26 cellular contexts compared by ENCODE assay signal in the genomic region with DNA sequence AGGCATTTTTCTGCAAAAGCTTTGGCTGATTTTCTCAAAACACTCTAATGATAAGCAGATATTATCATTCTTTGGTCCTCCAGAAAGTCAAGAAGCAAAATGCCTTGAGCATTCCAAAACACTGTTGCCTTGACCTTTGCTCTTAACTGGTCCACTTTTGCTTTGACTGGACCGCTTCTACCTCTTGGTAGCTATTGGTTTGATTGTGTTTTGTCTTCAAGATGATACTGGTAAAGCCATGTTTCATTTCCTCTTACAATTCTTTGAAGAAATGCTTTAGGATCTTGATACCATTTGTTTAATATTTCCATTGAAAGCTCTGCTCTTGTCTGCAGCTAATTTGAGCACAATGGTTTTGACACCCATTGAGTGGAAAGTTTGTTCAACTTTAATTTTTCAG. TPM values are rescaled to one million over a fixed set of nuclear protein-coding genes. Genes with fewer than 3 reads are reported as not detected.
DNase-seq lines count a peak whose midpoint lies in the region; ATAC-seq, FAIRE-seq and TF ChIP-seq lines count a peak whose summit lies in the region.
"Had no signal": no experiment of that assay in that cellular context is flagged by ENCODE, and none has a peak within 500 bp of the region (broad histone marks: within the 10 kb centered on the region; RNA-seq: fewer than 3 reads in every experiment).

No MANE protein-coding gene starts in this region.

- TF ChIP-seq POLR2A in GM12891 (IDR thresholded peaks at IDR 0.05; ENCODE audit: low read depth, low read length) (no peak), GM12878 (IDR thresholded peaks at IDR 0.05; ENCODE audit: low read depth, low read length) (no peak), testis (IDR thresholded peaks at IDR 0.05) (no peak)

- SMC1A ChIA-PET in GM12878 (lab: Charles Lee; ENCODE audit: uncharacterized antibody, unreplicated experiment), result interaction anchor here (0.7 to 2.6 kb wide), 7 partner anchors 10 to 155 kb away, joined by 3 to 11 read pairs (median 4); partner anchors contain the start of gene SMAP1

- TF ChIP-seq CTCF in GM12878 (IDR thresholded peaks at IDR 0.05 in 2 of 3, conservative IDR thresholded peaks at IDR 0.05 in 1 of 3; ENCODE audit: control insufficient read depth in 2 of 3, extremely low read depth in 1 of 3, insufficient read depth in 1 of 3, low read depth in 3 of 3, low read length in 3 of 3) (no peak), testis (IDR thresholded peaks at IDR 0.05) (no peak), glutamatergic neuron (IDR thresholded peaks at IDR 0.05; ENCODE audit: partially characterized antibody, unreplicated experiment) (no peak)

- H3K4me3 ChIP-seq in GM12878, result no peak overlapping the region
- no peak overlapping the region for H3K4me3 ChIP-seq in testis
- H3K4me3 ChIP-seq: PC-9, SJSA1 had no signal

- no peak overlapping the region for H2AFZ ChIP-seq in GM12878 (ENCODE audit: control insufficient read depth, low read depth, low read length)
- H2AFZ ChIP-seq: PC-9 had no signal

- H3K27me3 ChIP-seq in GM12878 (replicated peaks in 1 of 2; ENCODE audit: control insufficient read depth in 2 of 2, insufficient read depth in 2 of 2, low read length in 1 of 2) (no peaks in the 10 kb centered on the region), testis (no peaks in the 10 kb centered on the region)
- H3K27me3 ChIP-seq: SJSA1 had no signal

- H3K4me2 ChIP-seq in GM12878 (ENCODE audit: control insufficient read depth, insufficient read depth), result no peak overlapping the region
- H3K4me2 ChIP-seq: PC-9 had no signal

- no peaks in the 10 kb centered on the region for H4K20me1 ChIP-seq in GM12878 (ENCODE audit: control insufficient read depth, insufficient read depth)

- TF ChIP-seq EP300 in GM12878 (IDR thresholded peaks at IDR 0.05; ENCODE audit: borderline replicate concordance in 1 of 2, control insufficient read depth in 1 of 2, low read depth in 2 of 2, low read length in 2 of 2), result peak in 1 of 2 experiments; percentile 48; a peak in 1 of 4 replicates

- H3K9me3 ChIP-seq in GM12878 (replicated peaks; ENCODE audit: control insufficient read depth, insufficient read depth, low read length) (no peaks in the 10 kb centered on the region), testis (no peaks in the 10 kb centered on the region)
- H3K9me3 ChIP-seq: SJSA1 had no signal

- no peaks in the 10 kb centered on the region for H3K36me3 Mint-ChIP-seq in glutamatergic neuron (ENCODE audit: unreplicated experiment)

- TF ChIP-seq RAD21 in GM12878 (IDR thresholded peaks at IDR 0.05; ENCODE audit: insufficient read depth, low read depth, low read length), result no peak

- H3K79me2 ChIP-seq in GM12878 (ENCODE audit: control insufficient read depth, insufficient read depth, low read length), result no peaks in the 10 kb centered on the region

- peaks cover 3% of the 10 kb centered on the region for H3K4me1 Mint-ChIP-seq in glutamatergic neuron (ENCODE audit: low read depth, unreplicated experiment)
- H3K4me1 Mint-ChIP-seq: T-cell had no signal

- CTCF ChIA-PET in GM12878 (lab: Yijun Ruan, JAX), result interaction anchor here (0.9 to 3.4 kb wide), 5 partner anchors 11 to 176 kb away, joined by 3 to 22 read pairs (median 4); no protein-coding TSS in a partner anchor

- H3K36me3 ChIP-seq in GM12878 (ENCODE audit: control insufficient read depth in 2 of 2, insufficient read depth in 2 of 2, low read length in 1 of 2) (no peaks in the 10 kb centered on the region), testis (ENCODE audit: low read depth, missing control alignments) (no peaks in the 10 kb centered on the region)

- POLR2A ChIA-PET in GM12878 (lab: Charles Lee), result interaction anchor here (0.6 to 1.4 kb wide), 5 partner anchors 36 to 139 kb away, joined by 3 to 6 read pairs (median 3); no protein-coding TSS in a partner anchor

- H3K27me3 Mint-ChIP-seq in glutamatergic neuron (ENCODE audit: unreplicated experiment), result no peaks in the 10 kb centered on the region
- H3K27me3 Mint-ChIP-seq: T-cell had no signal

- no TSS peak for BruUV-seq in GM12878 (replicated peaks; lab: Mats Ljungman, UMichigan)

- H3K4me1 ChIP-seq in GM12878 (ENCODE audit: control insufficient read depth, insufficient read depth, low read length) (no peaks in the 10 kb centered on the region), testis (no peaks in the 10 kb centered on the region)
- H3K4me1 ChIP-seq: SJSA1 had no signal

- H3K9ac ChIP-seq in GM12878 (ENCODE audit: control insufficient read depth, insufficient read depth, low read length), result no peak overlapping the region

- FAIRE-seq in GM12891 (lab: Jason Lieb, UNC), result peak; percentile 62
- FAIRE-seq in GM12878 (lab: Jason Lieb, UNC), result no peak
- FAIRE-seq: D721Med, G401.6 had no signal

- in situ Hi-C loops in GM12878 (cut with MboI), result no loop called here

- ATAC-seq in GM18909 (IDR thresholded peaks at IDR 0.05; ENCODE audit: poor library complexity, unreplicated experiment), result peak; percentile 68
- peak; percentile 66 for ATAC-seq in HG02678 (IDR thresholded peaks at IDR 0.05; ENCODE audit: unreplicated experiment)
- peak; percentile 83 for ATAC-seq in GM12878
- ATAC-seq in HG03342 (IDR thresholded peaks at IDR 0.05; ENCODE audit: unreplicated experiment), result no peak
- ATAC-seq: HCT116, Right ventricle myocardium inferior, T-cell had no signal

- H3K27ac Mint-ChIP-seq in glutamatergic neuron (ENCODE audit: unreplicated experiment), result no peak overlapping the region
- H3K27ac Mint-ChIP-seq: T-cell had no signal

- RAD21 ChIA-PET in GM12878 (lab: Charles Lee; ENCODE audit: unreplicated experiment), result interaction anchor here (0.7 to 1.8 kb wide), 5 partner anchors 10 to 176 kb away, joined by 3 to 5 read pairs (median 4); partner anchors contain the start of gene FAM135A

- WGBS in GM12878 (ENCODE audit: insufficient coverage, insufficient replicate concordance, low lambda C conversion rate, missing lambda C conversion rate), result 95% methylated on average over 1 of the region's 1 CpG
- 94 to 95% methylated on average over 1 of the region's 1 CpG for WGBS in testis, 2 donors

- no peak overlapping the region for H3K4me3 Mint-ChIP-seq in glutamatergic neuron (ENCODE audit: unreplicated experiment)
- H3K4me3 Mint-ChIP-seq: T-cell had no signal

- DNase-seq in GM12891 (ENCODE audit: insufficient read length, low spot score) (no peak), GM12878 (ENCODE audit: low read depth, low spot score) (peak; percentile 4), testis (no peak), A172 (ENCODE audit: low spot score) (no peak), glutamatergic neuron (no peak)
- DNase-seq: 8988T, DMS53, IMR-90, KG1, MM.1S, NCI-H1048, NCI-H1417 treated with DMSO at 0.1 percent for 48 hours, NCI-H1694 treated with DMSO at 0.1 percent for 48 hours, NCI-H2081, NCI-H2227 treated with DMSO at 0.1 percent for 48 hours, NCI-H526 treated with DMSO at 0.1 percent for 48 hours, PC-9, T-cell had no signal

- intact Hi-C loops in GM12878 (cut with micrococcal nuclease; ENCODE audit: unreplicated experiment), result no loop called here
- intact Hi-C loops in testis (cut with DNase I; ENCODE audit: low total_unique reads), result no loop called here

- no peaks in the 10 kb centered on the region for H3K9me3 Mint-ChIP-seq in glutamatergic neuron (ENCODE audit: unreplicated experiment)
- H3K9me3 Mint-ChIP-seq: T-cell had no signal

- H3K27ac ChIP-seq in GM12878 (ENCODE audit: control insufficient read depth, insufficient read depth) (no peak overlapping the region), testis (no peak overlapping the region)
- H3K27ac ChIP-seq: PC-9, SJSA1 had no signal

TF ChIP-seq in GM12891, 5 proteins besides CTCF, POLR2A, EP300 and RAD21:
- TF ChIP-seq PAX5 (IDR thresholded peaks at IDR 0.05; ENCODE audit: insufficient read depth, low read length, severe bottlenecking) (no peak), SPI1 (IDR thresholded peaks at IDR 0.05; ENCODE audit: low read depth, low read length) (peak; percentile 59)

TF ChIP-seq in GM12878, 131 proteins besides CTCF, POLR2A, EP300 and RAD21 (continues in another document):
- TF ChIP-seq MLLT1 (IDR thresholded peaks at IDR 0.05), result no peak
- peak; percentile 73; the same call in 1 of the 2 replicates for TF ChIP-seq DPF2 (IDR thresholded peaks at IDR 0.05)
- 0 out of 2 replicates have a peak, but pooled peaks have one; percentile 40 for TF ChIP-seq BMI1 (IDR thresholded peaks at IDR 0.05; ENCODE audit: borderline replicate concordance)
- no peak for TF ChIP-seq BCL11A (IDR thresholded peaks at IDR 0.05; ENCODE audit: low read depth, low read length)

RNA-seq across cellular contexts. Expression of gene SDHAF4, which starts 35.6 kb away (rescaled TPM):
- polyA plus RNA-seq in GM12891 (2012; ENCODE audit: low read depth, missing spikeins), result 12.6 TPM
- total RNA-seq in GM12878 (2013; cell fraction: nucleolus; rRNA removed), result 18.3 and 24.7 TPM in 2 replicates
- total RNA-seq in GM12878 (2014; rRNA removed), result 11.0 and 16.4 TPM in 2 replicates
- 16.7 and 19.5 TPM in 2 replicates for total RNA-seq in GM12878 (2014; rRNA removed; fragmentation: Illumina TruSeq; extraction: Trizol)
- total RNA-seq in GM12878 (2021), result 8.4 and 9.8 TPM in 2 replicates
- polyA plus RNA-seq in GM12878 (2011; ENCODE audit: low read depth), result 3.2 TPM
- 15.6 and 20.4 TPM in 2 replicates for polyA plus RNA-seq in GM12878 (2011; rRNA removed)
- polyA plus RNA-seq in GM12878 (2011; cell fraction: cytosol; rRNA removed), result 5.9 and 6.6 TPM in 2 replicates
- 6.6 and 6.8 TPM in 2 replicates for polyA plus RNA-seq in GM12878 (2011; cell fraction: nucleus; rRNA removed)
- polyA plus RNA-seq in GM12878 (2012), result 10.3 and 11.4 TPM in 2 replicates
- polyA plus RNA-seq in GM12878 (2014; fragmentation: Illumina TruSeq; extraction: Trizol), result 12.0 and 13.1 TPM in 2 replicates
- polyA plus RNA-seq in GM12878 (2014; fragmentation: Nextera tagmentation; extraction: Ambion mirVana), result 10 to 100 TPM; 14.8 to 19.1 TPM
- polyA plus RNA-seq in GM12878 (2014; rRNA removed), result 12.5 and 20.4 TPM in 2 replicates
- 10 to 100 TPM; 15.6 to 17.5 TPM for polyA plus RNA-seq in GM12878 (2016; fragmentation: Nextera tagmentation; extraction: Ambion mirVana)
- 1.8 and 2.4 TPM in 2 replicates for polyA minus RNA-seq in GM12878 (2011; rRNA and poly(A)+ RNA removed)
- 2.4 TPM in 1 of 2 replicates, not detected in the other for polyA minus RNA-seq in GM12878 (2011; cell fraction: cytosol; rRNA and poly(A)+ RNA removed)
- 3.7 and 5.8 TPM in 2 replicates for polyA minus RNA-seq in GM12878 (2011; cell fraction: nucleus; rRNA and poly(A)+ RNA removed)
- 1 to 10 TPM; 7.6 to 8.8 TPM for total RNA-seq in testis
- 12.2 TPM for polyA plus RNA-seq in testis (ENCODE audit: insufficient read depth, low read depth, low replicate concordance)
- 15.6 and 31.1 TPM in 2 replicates for total RNA-seq in A172 (2014; rRNA removed; shearing (Covaris generic))
- 9.0 TPM for total RNA-seq in glutamatergic neuron (ENCODE audit: unreplicated experiment)
